20 cellular contexts compared by ENCODE assay signal in genomic region chr18:38933322-38933721, GRCh38.
DNase-seq lines count a peak whose midpoint lies in the region; ATAC-seq lines count a peak whose summit lies in the region.
"Had no signal": no experiment of that assay in that cellular context is flagged by ENCODE, and none has a peak within 500 bp of the region (broad histone marks: within the 10 kb centered on the region; RNA-seq: fewer than 3 reads in every experiment).

No MANE protein-coding gene starts in this region.

- ATAC-seq in activated CD4-positive, alpha-beta T cell treated with anti-CD3 and anti-CD28 coated beads for 36 hours: peak; percentile 19
- ATAC-seq in GM21619 (IDR thresholded peaks at IDR 0.05; ENCODE audit: unreplicated experiment) (peak; percentile 41), HG03432 (IDR thresholded peaks at IDR 0.05; ENCODE audit: unreplicated experiment) (peak; percentile 33)
- no peak for ATAC-seq in activated CD8-positive, alpha-beta memory T cell treated with anti-CD3 and anti-CD28 coated beads, Interleukin-2, amount 10 ng/mL, durations not matched to agents 7 days and 5 days
- ATAC-seq: natural killer cell treated with Interleukin-12 subunit alpha and Interleukin-12 subunit beta and Interleukin-15 and Interleukin-18, amount 100 ng/mL, for 72 hours; upper lobe of right lung had no signal

- H3K4me1 Mint-ChIP-seq in activated CD4-positive, alpha-beta T cell treated with anti-CD3 and anti-CD28 coated beads for 36 hours: peaks cover 29% of the 10 kb centered on the region
- no peaks in the 10 kb centered on the region for H3K4me1 Mint-ChIP-seq in activated CD8-positive, alpha-beta memory T cell treated with anti-CD3 and anti-CD28 coated beads, Interleukin-2, amount 10 ng/mL, durations not matched to agents 7 days and 5 days

- POLR2A ChIA-PET in activated CD4-positive, alpha-beta T cell treated with anti-CD3 and anti-CD28 coated beads for 36 hours (lab: Charles Lee): no interaction called here

- no peak overlapping the region for H3K4me3 ChIP-seq in effector memory CD4-positive, alpha-beta T cell (ENCODE audit: insufficient read depth, low read depth, low read length, poor library complexity, severe bottlenecking)
- H3K4me3 ChIP-seq: stomach, upper lobe of right lung had no signal

- H3K4me3 Mint-ChIP-seq in activated CD4-positive, alpha-beta T cell treated with anti-CD3 and anti-CD28 coated beads for 36 hours: no peak overlapping the region
- H3K4me3 Mint-ChIP-seq in activated CD8-positive, alpha-beta memory T cell treated with anti-CD3 and anti-CD28 coated beads, Interleukin-2, amount 10 ng/mL, durations not matched to agents 7 days and 5 days: no peak overlapping the region
- H3K4me3 Mint-ChIP-seq: HFFc6; natural killer cell treated with Interleukin-12 subunit alpha and Interleukin-12 subunit beta and Interleukin-15 and Interleukin-18, amount 100 ng/mL, for 72 hours had no signal

- no peaks in the 10 kb centered on the region for H3K36me3 Mint-ChIP-seq in activated CD4-positive, alpha-beta T cell treated with anti-CD3 and anti-CD28 coated beads for 36 hours (ENCODE audit: low read depth)
- H3K36me3 Mint-ChIP-seq in activated CD8-positive, alpha-beta memory T cell treated with anti-CD3 and anti-CD28 coated beads, Interleukin-2, amount 10 ng/mL, durations not matched to agents 7 days and 5 days: peaks cover 1% of the 10 kb centered on the region

- H3K9me3 Mint-ChIP-seq in activated CD4-positive, alpha-beta T cell treated with anti-CD3 and anti-CD28 coated beads for 36 hours (ENCODE audit: low read depth): peaks cover 3% of the 10 kb centered on the region
- H3K9me3 Mint-ChIP-seq in activated CD8-positive, alpha-beta memory T cell treated with anti-CD3 and anti-CD28 coated beads, Interleukin-2, amount 10 ng/mL, durations not matched to agents 7 days and 5 days (ENCODE audit: low read depth): peaks cover 2% of the 10 kb centered on the region

- H3K27ac Mint-ChIP-seq in activated CD4-positive, alpha-beta T cell treated with anti-CD3 and anti-CD28 coated beads for 36 hours: no peak overlapping the region
- no peak overlapping the region for H3K27ac Mint-ChIP-seq in activated CD8-positive, alpha-beta memory T cell treated with anti-CD3 and anti-CD28 coated beads, Interleukin-2, amount 10 ng/mL, durations not matched to agents 7 days and 5 days
- H3K27ac Mint-ChIP-seq: activated naive CD4-positive, alpha-beta T cell treated with anti-CD3 and anti-CD28 coated beads, Interleukin-2, amount 50 U/mL, for 72 hours; HFFc6; progenitor cell of endocrine pancreas had no signal

- no peaks in the 10 kb centered on the region for H3K4me1 ChIP-seq in effector memory CD4-positive, alpha-beta T cell (ENCODE audit: control insufficient read depth, insufficient read depth, low read length, poor library complexity, severe bottlenecking)
- H3K4me1 ChIP-seq: stomach, upper lobe of right lung had no signal

- no peaks in the 10 kb centered on the region for H3K9me3 ChIP-seq in effector memory CD4-positive, alpha-beta T cell (ENCODE audit: control insufficient read depth, low read length)
- H3K9me3 ChIP-seq: stomach, upper lobe of right lung had no signal

- H3K27me3 Mint-ChIP-seq in activated CD4-positive, alpha-beta T cell treated with anti-CD3 and anti-CD28 coated beads for 36 hours: no peaks in the 10 kb centered on the region
- H3K27me3 Mint-ChIP-seq in activated CD8-positive, alpha-beta memory T cell treated with anti-CD3 and anti-CD28 coated beads, Interleukin-2, amount 10 ng/mL, durations not matched to agents 7 days and 5 days: peaks cover 3% of the 10 kb centered on the region
- H3K27me3 Mint-ChIP-seq: natural killer cell treated with Interleukin-12 subunit alpha and Interleukin-12 subunit beta and Interleukin-15 and Interleukin-18, amount 100 ng/mL, for 72 hours; progenitor cell of endocrine pancreas had no signal

- no peaks in the 10 kb centered on the region for H3K36me3 ChIP-seq in effector memory CD4-positive, alpha-beta T cell (ENCODE audit: control insufficient read depth, insufficient read depth, low read length)
- H3K36me3 ChIP-seq: stomach, upper lobe of right lung had no signal

- DNase-seq in activated CD4-positive, alpha-beta T cell treated with anti-CD3 and anti-CD28 coated beads for 36 hours: no peak
- no peak for DNase-seq in activated CD4-positive, alpha-beta T cell treated with anti-CD3 and anti-CD28 coated beads for 48 hours
- DNase-seq in renal cortical epithelial cell (ENCODE audit: low read depth) (peak; percentile 78), Ammon's horn (ENCODE audit: low spot score) (no peak)
- DNase-seq in effector memory CD4-positive, alpha-beta T cell: no peak
- DNase-seq in activated CD8-positive, alpha-beta memory T cell treated with anti-CD3 and anti-CD28 coated beads, Interleukin-2, amount 10 ng/mL, durations not matched to agents 7 days and 5 days: no peak
- DNase-seq: activated CD4-positive, alpha-beta T cell treated with anti-CD3 and anti-CD28 coated beads for 1 hour; HFFc6; mesendoderm; NCI-H1694; NCI-H510A; SIG-M5; stomach; upper lobe of right lung had no signal

- intact Hi-C loops in activated CD4-positive, alpha-beta T cell treated with anti-CD3 and anti-CD28 coated beads for 36 hours (cut with DNase I, micrococcal nuclease): no loop called here

- H3K27me3 ChIP-seq in effector memory CD4-positive, alpha-beta T cell (replicated peaks; ENCODE audit: control insufficient read depth, insufficient read depth, low read length, poor library complexity, severe bottlenecking): no peaks in the 10 kb centered on the region
- H3K27me3 ChIP-seq: stomach, upper lobe of right lung had no signal

- no peak overlapping the region for H3K27ac ChIP-seq in effector memory CD4-positive, alpha-beta T cell (ENCODE audit: insufficient read depth, low read length, poor library complexity, severe bottlenecking)
- H3K27ac ChIP-seq: 22Rv1, stomach, upper lobe of right lung had no signal

- CTCF ChIA-PET in activated CD4-positive, alpha-beta T cell treated with anti-CD3 and anti-CD28 coated beads for 36 hours (lab: Charles Lee): no interaction called here
- CTCF ChIA-PET in activated CD8-positive, alpha-beta memory T cell treated with anti-CD3 and anti-CD28 coated beads, Interleukin-2, amount 10 ng/mL, durations not matched to agents 7 days and 5 days (lab: Charles Lee): no interaction called here
